ENCODE assay signal across 27 cellular contexts in the genomic region with DNA sequence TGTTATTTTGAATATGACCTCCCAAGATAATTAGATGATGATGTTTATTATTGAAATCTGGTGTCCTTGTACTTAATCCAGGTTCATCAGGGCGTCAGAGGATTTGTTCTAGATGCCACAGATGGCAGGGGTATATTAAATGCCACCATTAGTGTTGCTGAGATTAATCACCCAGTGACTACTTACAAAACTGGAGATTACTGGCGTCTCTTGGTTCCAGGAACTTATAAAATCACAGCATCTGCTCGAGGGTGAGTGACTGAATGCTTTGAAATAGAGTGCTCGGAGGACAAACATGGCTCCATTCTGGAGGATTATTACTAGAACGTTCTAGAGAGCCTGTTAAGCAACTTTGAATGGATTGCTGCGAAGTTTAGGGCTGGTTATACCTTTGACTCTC.
"Had no signal": no experiment of that assay in that cellular context is flagged by ENCODE, and none has a peak within 500 bp of the region (broad histone marks: within the 10 kb centered on the region; RNA-seq: fewer than 3 reads in every experiment).

No MANE protein-coding gene starts in this region.

- H3K27me3 Mint-ChIP-seq: activated CD4-positive, alpha-beta T cell treated with anti-CD3 and anti-CD28 coated beads for 36 hours; activated naive CD8-positive, alpha-beta T cell treated with anti-CD3 and anti-CD28 coated beads, Interleukin-2, amount 50 U/mL, for 24 hours; activated T-cell treated with anti-CD3 and anti-CD28 coated beads, Interleukin-2, amount 50 U/mL, for 24 hours; central memory CD8-positive, alpha-beta T cell; T-cell had no signal

- H3K4me3 Mint-ChIP-seq: activated CD4-positive, alpha-beta T cell treated with anti-CD3 and anti-CD28 coated beads for 36 hours; activated CD8-positive, alpha-beta T cell treated with anti-CD3 and anti-CD28 coated beads, Interleukin-2, amount 10 ng/mL, durations not matched to agents 7 days and 5 days; activated naive CD8-positive, alpha-beta T cell treated with anti-CD3 and anti-CD28 coated beads, Interleukin-2, amount 50 U/mL, for 24 hours; activated T-cell treated with anti-CD3 and anti-CD28 coated beads, Interleukin-2, amount 50 U/mL, for 24 hours; activated T-helper 1 cell treated with anti-CD3 and anti-CD28 coated beads, Interleukin-12 subunit alpha, Interleukin-12 subunit beta, Interleukin-2, Interleukin-4 antibody, amounts not matched to agents 30 ng/mL and 10 ng/mL and 1 ng/mL, durations not matched to agents 14 hours and 24 hours and 36 hours; central memory CD8-positive, alpha-beta T cell; T-cell had no signal

- DNase-seq: activated CD4-positive, alpha-beta T cell treated with anti-CD3 and anti-CD28 coated beads for 36 hours; activated CD4-positive, alpha-beta T cell treated with anti-CD3 and anti-CD28 coated beads, Interleukin-2, amount 50 U/mL, for 1 hour; activated CD8-positive, alpha-beta memory T cell treated with anti-CD3 and anti-CD28 coated beads, Interleukin-2, amount 50 U/mL, for 48 hours; activated CD8-positive, alpha-beta T cell treated with anti-CD3 and anti-CD28 coated beads, Interleukin-2, amount 10 ng/mL, durations not matched to agents 7 days and 5 days; activated effector memory CD4-positive, alpha-beta T cell treated with Interleukin-2 at 50 U/mL for 16 hours; activated naive CD4-positive, alpha-beta T cell; activated naive CD8-positive, alpha-beta T cell treated with anti-CD3 and anti-CD28 coated beads, Interleukin-2, amount 50 U/mL, for 24 hours; activated T-cell treated with anti-CD3 and anti-CD28 coated beads, Interleukin-2, amount 50 U/mL, for 24 hours; amniotic stem cell; body of pancreas; Karpas-422; MM.1S; NCI-H1105; NCI-H1436; NCI-H187 treated with DMSO at 0.1 percent for 48 hours; NCI-H2081 treated with DMSO at 0.1 percent for 48 hours; NCI-H345; NCI-H510A treated with DMSO at 0.1 percent for 48 hours; NCI-H748 treated with DMSO at 0.1 percent for 48 hours; SIG-M5; T-cell had no signal

- ATAC-seq: activated CD4-positive, alpha-beta T cell treated with anti-CD3 and anti-CD28 coated beads for 36 hours; activated CD8-positive, alpha-beta T cell treated with anti-CD3 and anti-CD28 coated beads, Interleukin-2, amount 10 ng/mL, durations not matched to agents 7 days and 5 days; activated naive CD4-positive, alpha-beta T cell treated with anti-CD3 and anti-CD28 coated beads, Interleukin-2, amount 50 U/mL, for 72 hours; activated naive CD8-positive, alpha-beta T cell treated with anti-CD3 and anti-CD28 coated beads, Interleukin-2, amount 50 U/mL, for 24 hours; body of pancreas; K562; T-cell had no signal

- H3K27me3 ChIP-seq: ascending aorta, body of pancreas had no signal

- H3K27ac Mint-ChIP-seq: activated CD4-positive, alpha-beta T cell treated with anti-CD3 and anti-CD28 coated beads for 36 hours; activated CD8-positive, alpha-beta T cell treated with anti-CD3 and anti-CD28 coated beads, Interleukin-2, amount 10 ng/mL, durations not matched to agents 7 days and 5 days; activated naive CD4-positive, alpha-beta T cell treated with anti-CD3 and anti-CD28 coated beads, Interleukin-2, amount 50 U/mL, for 72 hours; activated naive CD8-positive, alpha-beta T cell treated with anti-CD3 and anti-CD28 coated beads, Interleukin-2, amount 50 U/mL, for 24 hours; activated T-helper 1 cell treated with anti-CD3 and anti-CD28 coated beads, Interleukin-12 subunit alpha, Interleukin-12 subunit beta, Interleukin-2, Interleukin-4 antibody, amounts not matched to agents 30 ng/mL and 10 ng/mL and 1 ng/mL, durations not matched to agents 14 hours and 24 hours and 36 hours; T-cell had no signal

- H3K4me1 Mint-ChIP-seq: activated CD4-positive, alpha-beta T cell treated with anti-CD3 and anti-CD28 coated beads for 36 hours; activated naive CD8-positive, alpha-beta T cell treated with anti-CD3 and anti-CD28 coated beads, Interleukin-2, amount 50 U/mL, for 24 hours had no signal

- H3K4me1 ChIP-seq: ascending aorta, body of pancreas had no signal

- H3K9me3 ChIP-seq: ascending aorta, body of pancreas had no signal

- H3K4me3 ChIP-seq: ascending aorta, body of pancreas, K562 had no signal

- H3K27ac ChIP-seq: ascending aorta, body of pancreas, VCaP had no signal

- H3K9me3 Mint-ChIP-seq: activated naive CD4-positive, alpha-beta T cell treated with anti-CD3 and anti-CD28 coated beads, Interleukin-2, amount 50 U/mL, for 72 hours; activated naive CD8-positive, alpha-beta T cell treated with anti-CD3 and anti-CD28 coated beads, Interleukin-2, amount 50 U/mL, for 24 hours; activated T-cell treated with anti-CD3 and anti-CD28 coated beads, Interleukin-2, amount 50 U/mL, for 24 hours; activated T-helper 1 cell treated with anti-CD3 and anti-CD28 coated beads, Interleukin-12 subunit alpha, Interleukin-12 subunit beta, Interleukin-2, Interleukin-4 antibody, amounts not matched to agents 30 ng/mL and 10 ng/mL and 1 ng/mL, durations not matched to agents 14 hours and 24 hours and 36 hours; central memory CD8-positive, alpha-beta T cell; T-cell had no signal
